12 cellular contexts compared by ENCODE assay signal in the genomic region with DNA sequence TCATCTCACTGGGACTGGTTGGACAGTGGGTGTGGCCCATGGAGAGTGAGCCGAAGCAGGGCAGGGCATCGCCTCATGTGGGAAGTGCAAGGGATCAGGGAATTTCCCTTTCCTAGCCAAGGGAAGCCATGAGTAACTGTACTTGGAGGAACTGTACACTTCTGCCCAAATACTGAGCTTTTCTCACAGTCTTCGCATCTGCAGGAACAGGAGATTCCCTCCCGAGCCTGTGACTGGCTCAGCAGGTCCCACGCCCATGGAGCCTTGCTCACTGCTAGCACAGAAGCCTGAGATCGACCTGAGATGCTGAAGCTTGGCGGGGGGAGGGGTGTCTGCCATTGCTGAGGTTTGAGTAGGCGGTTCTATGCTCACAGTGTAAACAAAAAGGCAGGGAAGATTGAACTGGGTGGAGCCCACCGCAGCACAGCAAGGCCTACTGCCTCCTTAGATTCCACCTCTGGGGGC. TPM values are rescaled to one million over a fixed set of nuclear protein-coding genes. Genes with fewer than 3 reads are reported as not detected.
DNase-seq lines count a peak whose midpoint lies in the region; ATAC-seq and TF ChIP-seq lines count a peak whose summit lies in the region.
"Had no signal": no experiment of that assay in that cellular context is flagged by ENCODE, and none has a peak within 500 bp of the region (broad histone marks: within the 10 kb centered on the region; RNA-seq: fewer than 3 reads in every experiment).

No MANE protein-coding gene starts in this region.

- H3K27me3 ChIP-seq in adipocyte (replicated peaks; ENCODE audit: control insufficient read depth, insufficient read depth, low read length) (no peaks in the 10 kb centered on the region), left lung (no peaks in the 10 kb centered on the region)
- no peaks in the 10 kb centered on the region for H3K27me3 ChIP-seq in naive thymus-derived CD4-positive, alpha-beta T cell (ENCODE audit: control insufficient read depth in 2 of 2, insufficient read depth in 2 of 2, low read length in 2 of 2)
- H3K27me3 ChIP-seq: esophagus muscularis mucosa, spleen had no signal

- H3K4me3 Mint-ChIP-seq in activated CD4-positive, alpha-beta T cell treated with anti-CD3 and anti-CD28 coated beads for 36 hours = no peak overlapping the region
- peak overlapping the region in 5 of 10 donors; percentile 12 to 52 (median 33) for H3K4me3 Mint-ChIP-seq in naive thymus-derived CD4-positive, alpha-beta T cell
- H3K4me3 Mint-ChIP-seq: nephron progenitor cell; T-helper 2 cell treated with Interferon-gamma antibody and Interleukin-4, amounts not matched to agents 5 μg/mL and 100 μg/mL, for 36 hours had no signal

- H3K4me1 ChIP-seq in adipocyte (ENCODE audit: control insufficient read depth, insufficient read depth, low read length) (no peaks in the 10 kb centered on the region), left lung (no peaks in the 10 kb centered on the region)
- no peaks in the 10 kb centered on the region for H3K4me1 ChIP-seq in naive thymus-derived CD4-positive, alpha-beta T cell (ENCODE audit: control insufficient read depth in 2 of 2, insufficient read depth in 2 of 2, low read length in 2 of 2)
- H3K4me1 ChIP-seq: esophagus muscularis mucosa, spleen had no signal

- POLR2A ChIA-PET in activated CD4-positive, alpha-beta T cell treated with anti-CD3 and anti-CD28 coated beads for 36 hours (lab: Charles Lee) = no interaction called here
- POLR2A ChIA-PET in naive thymus-derived CD4-positive, alpha-beta T cell (lab: Charles Lee) = interaction anchor here (0.6 kb wide), 1 partner anchor 26 kb away, joined by 3 read pairs; no protein-coding TSS in a partner anchor

- DNase-seq in activated CD4-positive, alpha-beta T cell treated with anti-CD3 and anti-CD28 coated beads for 36 hours = peak; percentile 30
- no peak for DNase-seq in activated CD4-positive, alpha-beta T cell treated with anti-CD3 and anti-CD28 coated beads, Interleukin-2, amount 50 U/mL, for 1 hour
- DNase-seq in adipocyte (ENCODE audit: low read depth) = peak; percentile 3
- DNase-seq in naive thymus-derived CD4-positive, alpha-beta T cell = peak in 6 of 9 donors; percentile 13 to 56 (median 44)
- DNase-seq in left lung = no peak
- DNase-seq: DMS53, Kasumi-1, nephron progenitor cell, spleen had no signal

- H3K9me3 Mint-ChIP-seq in activated CD4-positive, alpha-beta T cell treated with anti-CD3 and anti-CD28 coated beads for 36 hours (ENCODE audit: low read depth) = peaks cover 6% of the 10 kb centered on the region
- peaks cover 0 to 33% (median 9%) of the 10 kb centered on the region in 11 donors for H3K9me3 Mint-ChIP-seq in naive thymus-derived CD4-positive, alpha-beta T cell
- H3K9me3 Mint-ChIP-seq: T-helper 2 cell treated with Interferon-gamma antibody and Interleukin-4, amounts not matched to agents 5 μg/mL and 100 μg/mL, for 36 hours had no signal

- no peak overlapping the region for H3K9ac ChIP-seq in adipocyte (ENCODE audit: low read length)

- TF ChIP-seq CTCF in left lung (IDR thresholded peaks at IDR 0.05) = no peak

- H3K36me3 ChIP-seq in adipocyte (ENCODE audit: control insufficient read depth, insufficient read depth, low read length, severe bottlenecking) (no peaks in the 10 kb centered on the region), left lung (no peaks in the 10 kb centered on the region)
- H3K36me3 ChIP-seq in naive thymus-derived CD4-positive, alpha-beta T cell (ENCODE audit: control insufficient read depth in 2 of 3, insufficient read depth in 3 of 3, low read length in 3 of 3) = no peaks in the 10 kb centered on the region
- H3K36me3 ChIP-seq: esophagus muscularis mucosa, spleen had no signal

- intact Hi-C loops in activated CD4-positive, alpha-beta T cell treated with anti-CD3 and anti-CD28 coated beads for 36 hours (cut with DNase I, micrococcal nuclease) = no loop called here
- intact Hi-C loops in naive thymus-derived CD4-positive, alpha-beta T cell (cut with micrococcal nuclease) = no loop called here
- intact Hi-C loops in left lung (cut with DNase I) = no loop called here

- no peak overlapping the region for H3K27ac Mint-ChIP-seq in activated CD4-positive, alpha-beta T cell treated with anti-CD3 and anti-CD28 coated beads for 36 hours
- H3K27ac Mint-ChIP-seq in naive thymus-derived CD4-positive, alpha-beta T cell = no peak overlapping the region
- H3K27ac Mint-ChIP-seq: nephron progenitor cell; T-helper 2 cell treated with Interferon-gamma antibody and Interleukin-4, amounts not matched to agents 5 μg/mL and 100 μg/mL, for 36 hours had no signal

- no peaks in the 10 kb centered on the region for H3K9me3 ChIP-seq in adipocyte (ENCODE audit: control insufficient read depth, low read length)
- H3K9me3 ChIP-seq in naive thymus-derived CD4-positive, alpha-beta T cell (ENCODE audit: control insufficient read depth in 2 of 3, low read length in 3 of 3) = no peaks in the 10 kb centered on the region
- no peaks in the 10 kb centered on the region for H3K9me3 ChIP-seq in left lung
- H3K9me3 ChIP-seq: esophagus muscularis mucosa had no signal

- no peak for ATAC-seq in activated CD4-positive, alpha-beta T cell treated with anti-CD3 and anti-CD28 coated beads for 36 hours
- ATAC-seq in naive thymus-derived CD4-positive, alpha-beta T cell = no peak
- no peak for ATAC-seq in HG02870 (IDR thresholded peaks at IDR 0.05; ENCODE audit: unreplicated experiment)
- no peak for ATAC-seq in left lung

- peaks cover 15% of the 10 kb centered on the region for H3K27me3 Mint-ChIP-seq in activated CD4-positive, alpha-beta T cell treated with anti-CD3 and anti-CD28 coated beads for 36 hours
- peaks cover 30 to 51% (median 40%) of the 10 kb centered on the region in 5 donors for H3K27me3 Mint-ChIP-seq in naive thymus-derived CD4-positive, alpha-beta T cell

- CTCF ChIA-PET in activated CD4-positive, alpha-beta T cell treated with anti-CD3 and anti-CD28 coated beads for 36 hours (lab: Charles Lee) = interaction anchor here (0.8 to 1.1 kb wide), 3 partner anchors 77 to 213 kb away, joined by 3 to 7 read pairs (median 3); no protein-coding TSS in a partner anchor
- CTCF ChIA-PET in naive thymus-derived CD4-positive, alpha-beta T cell (lab: Charles Lee) = interaction anchor here (1.0 kb wide), 1 partner anchor 213 kb away, joined by 3 read pairs; no protein-coding TSS in a partner anchor

- no peaks in the 10 kb centered on the region for H3K36me3 Mint-ChIP-seq in activated CD4-positive, alpha-beta T cell treated with anti-CD3 and anti-CD28 coated beads for 36 hours (ENCODE audit: low read depth)
- peaks cover 0 to 16% (median 0%) of the 10 kb centered on the region in 5 donors for H3K36me3 Mint-ChIP-seq in naive thymus-derived CD4-positive, alpha-beta T cell

- H3K4me3 ChIP-seq in adipocyte (ENCODE audit: low read length) (no peak overlapping the region), left lung (no peak overlapping the region)
- no peak overlapping the region for H3K4me3 ChIP-seq in naive thymus-derived CD4-positive, alpha-beta T cell (ENCODE audit: low read length)
- H3K4me3 ChIP-seq: esophagus muscularis mucosa, spleen had no signal

- no peak overlapping the region for H3K27ac ChIP-seq in naive thymus-derived CD4-positive, alpha-beta T cell (ENCODE audit: low read depth, low read length)
- no peak overlapping the region for H3K27ac ChIP-seq in left lung
- H3K27ac ChIP-seq: esophagus muscularis mucosa, spleen had no signal

- H3K4me1 Mint-ChIP-seq in activated CD4-positive, alpha-beta T cell treated with anti-CD3 and anti-CD28 coated beads for 36 hours = no peaks in the 10 kb centered on the region
- H3K4me1 Mint-ChIP-seq in naive thymus-derived CD4-positive, alpha-beta T cell = peaks cover 0 to 6% (median 3%) of the 10 kb centered on the region in 7 donors

RNA-seq across cellular contexts. Expression of a gene that starts 10.4 kb away (rescaled TPM):
- total RNA-seq in activated CD4-positive, alpha-beta T cell treated with anti-CD3 and anti-CD28 coated beads for 36 hours = not detected
- not detected for total RNA-seq in naive thymus-derived CD4-positive, alpha-beta T cell
- not detected for polyA plus RNA-seq in naive thymus-derived CD4-positive, alpha-beta T cell
- 1 to 10 TPM; 2.3 to 2.9 TPM for total RNA-seq in left lung

RNA-seq across cellular contexts. Expression of a gene that starts 39.8 kb away (rescaled TPM):
- total RNA-seq in activated CD4-positive, alpha-beta T cell treated with anti-CD3 and anti-CD28 coated beads for 36 hours = 10 to 100 TPM in 1 of 2 experiments, 1 to 10 TPM in 1; 7.1 to 10.0 TPM
- total RNA-seq in naive thymus-derived CD4-positive, alpha-beta T cell = 10 to 100 TPM in 2 of 5 experiments, 1 to 10 TPM in 3; 3.0 to 79.3 (median 5.6) TPM
- polyA plus RNA-seq in naive thymus-derived CD4-positive, alpha-beta T cell = 10 to 100 TPM; 24.4 to 52.1 TPM
- total RNA-seq in left lung = 1 to 10 TPM; 2.1 to 6.4 TPM

RNA-seq across cellular contexts. Expression of a gene that starts 44.5 kb away (rescaled TPM):
- total RNA-seq in activated CD4-positive, alpha-beta T cell treated with anti-CD3 and anti-CD28 coated beads for 36 hours = not detected
- total RNA-seq in naive thymus-derived CD4-positive, alpha-beta T cell = not detected
- not detected for polyA plus RNA-seq in naive thymus-derived CD4-positive, alpha-beta T cell
- total RNA-seq in left lung = under 1 TPM; 0.12 to 0.13 TPM

RNA-seq across cellular contexts. Expression of a gene that starts 52.5 kb away (rescaled TPM):
- total RNA-seq in activated CD4-positive, alpha-beta T cell treated with anti-CD3 and anti-CD28 coated beads for 36 hours = not detected
- not detected for total RNA-seq in naive thymus-derived CD4-positive, alpha-beta T cell
- not detected for polyA plus RNA-seq in naive thymus-derived CD4-positive, alpha-beta T cell
- total RNA-seq in left lung = not detected
- total RNA-seq: esophagus muscularis mucosa, spleen had no signal
- polyA plus RNA-seq: spleen had no signal

Comparison
In these comparisons a context has a peak if more than half of its experiments do, and no peak if none do; other contexts are left out.
1. DNase-seq: peak in activated CD4-positive, alpha-beta T cell treated with anti-CD3 and anti-CD28 coated beads for 36 hours (single experiment), adipocyte (single experiment) and naive thymus-derived CD4-positive, alpha-beta T cell (6 of 9); none in activated CD4-positive, alpha-beta T cell treated with anti-CD3 and anti-CD28 coated beads, Interleukin-2, amount 50 U/mL, for 1 hour (single experiment) and left lung (0 of 2).